Comparison of ENCODE assay signal across 1 cellular context in the genomic region with DNA sequence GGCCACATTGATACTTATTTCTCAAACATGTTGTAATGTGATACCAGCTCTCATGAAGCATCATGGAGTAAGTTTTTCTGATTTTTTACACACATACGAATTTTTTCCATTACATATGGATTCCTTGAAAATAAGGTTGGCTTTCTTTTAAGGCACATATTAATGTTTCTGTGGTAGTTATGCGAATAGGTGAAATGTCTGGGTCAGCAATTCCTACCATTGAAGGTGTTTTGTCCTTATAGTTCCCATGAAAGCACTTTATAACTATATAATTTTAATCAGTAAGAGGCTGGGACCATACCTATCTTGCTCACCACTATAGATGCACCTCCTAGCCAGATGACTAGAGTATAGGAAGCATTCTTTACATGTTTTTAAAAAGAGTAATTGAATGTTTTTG.
TF ChIP-seq lines count a peak whose summit lies in the region.

No MANE protein-coding gene starts in this region.

TF ChIP-seq in HCT116, 20 proteins besides CTCF, POLR2A, EP300 and RAD21 (continued from another document):
- TF ChIP-seq, protein P1, sequence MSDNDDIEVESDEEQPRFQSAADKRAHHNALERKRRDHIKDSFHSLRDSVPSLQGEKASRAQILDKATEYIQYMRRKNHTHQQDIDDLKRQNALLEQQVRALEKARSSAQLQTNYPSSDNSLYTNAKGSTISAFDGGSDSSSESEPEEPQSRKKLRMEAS (IDR thresholded peaks at IDR 0.05) = no peak
- TF ChIP-seq, protein P2, sequence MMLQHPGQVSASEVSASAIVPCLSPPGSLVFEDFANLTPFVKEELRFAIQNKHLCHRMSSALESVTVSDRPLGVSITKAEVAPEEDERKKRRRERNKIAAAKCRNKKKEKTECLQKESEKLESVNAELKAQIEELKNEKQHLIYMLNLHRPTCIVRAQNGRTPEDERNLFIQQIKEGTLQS (IDR thresholded peaks at IDR 0.05) = no peak
- no peak for TF ChIP-seq ZFX (IDR thresholded peaks at IDR 0.05)
- TF ChIP-seq ZNF274 (IDR thresholded peaks at IDR 0.05; ENCODE audit: low read depth, low read length) = no peak
- TF ChIP-seq YY1 (IDR thresholded peaks at IDR 0.05; ENCODE audit: extremely low read depth, insufficient replicate concordance, low read depth, low read length) = no peak
- no peak for TF ChIP-seq SP1 (IDR thresholded peaks at IDR 0.05; ENCODE audit: low read depth)
- no peak for TF ChIP-seq EGR1 (IDR thresholded peaks at IDR 0.05; ENCODE audit: low read depth)
- no peak for TF ChIP-seq CBX3 (IDR thresholded peaks at IDR 0.05; ENCODE audit: low read depth)
- TF ChIP-seq, protein P3, sequence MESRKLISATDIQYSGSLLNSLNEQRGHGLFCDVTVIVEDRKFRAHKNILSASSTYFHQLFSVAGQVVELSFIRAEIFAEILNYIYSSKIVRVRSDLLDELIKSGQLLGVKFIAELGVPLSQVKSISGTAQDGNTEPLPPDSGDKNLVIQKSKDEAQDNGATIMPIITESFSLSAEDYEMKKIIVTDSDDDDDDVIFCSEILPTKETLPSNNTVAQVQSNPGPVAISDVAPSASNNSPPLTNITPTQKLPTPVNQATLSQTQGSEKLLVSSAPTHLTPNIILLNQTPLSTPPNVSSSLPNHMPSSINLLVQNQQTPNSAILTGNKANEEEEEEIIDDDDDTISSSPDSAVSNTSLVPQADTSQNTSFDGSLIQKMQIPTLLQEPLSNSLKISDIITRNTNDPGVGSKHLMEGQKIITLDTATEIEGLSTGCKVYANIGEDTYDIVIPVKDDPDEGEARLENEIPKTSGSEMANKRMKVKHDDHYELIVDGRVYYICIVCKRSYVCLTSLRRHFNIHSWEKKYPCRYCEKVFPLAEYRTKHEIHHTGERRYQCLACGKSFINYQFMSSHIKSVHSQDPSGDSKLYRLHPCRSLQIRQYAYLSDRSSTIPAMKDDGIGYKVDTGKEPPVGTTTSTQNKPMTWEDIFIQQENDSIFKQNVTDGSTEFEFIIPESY (IDR thresholded peaks at IDR 0.05; ENCODE audit: extremely low read depth, insufficient replicate concordance, low read length) = no peak
- TF ChIP-seq SIN3A (IDR thresholded peaks at IDR 0.05; ENCODE audit: low read depth) = no peak
- TF ChIP-seq, protein P4, sequence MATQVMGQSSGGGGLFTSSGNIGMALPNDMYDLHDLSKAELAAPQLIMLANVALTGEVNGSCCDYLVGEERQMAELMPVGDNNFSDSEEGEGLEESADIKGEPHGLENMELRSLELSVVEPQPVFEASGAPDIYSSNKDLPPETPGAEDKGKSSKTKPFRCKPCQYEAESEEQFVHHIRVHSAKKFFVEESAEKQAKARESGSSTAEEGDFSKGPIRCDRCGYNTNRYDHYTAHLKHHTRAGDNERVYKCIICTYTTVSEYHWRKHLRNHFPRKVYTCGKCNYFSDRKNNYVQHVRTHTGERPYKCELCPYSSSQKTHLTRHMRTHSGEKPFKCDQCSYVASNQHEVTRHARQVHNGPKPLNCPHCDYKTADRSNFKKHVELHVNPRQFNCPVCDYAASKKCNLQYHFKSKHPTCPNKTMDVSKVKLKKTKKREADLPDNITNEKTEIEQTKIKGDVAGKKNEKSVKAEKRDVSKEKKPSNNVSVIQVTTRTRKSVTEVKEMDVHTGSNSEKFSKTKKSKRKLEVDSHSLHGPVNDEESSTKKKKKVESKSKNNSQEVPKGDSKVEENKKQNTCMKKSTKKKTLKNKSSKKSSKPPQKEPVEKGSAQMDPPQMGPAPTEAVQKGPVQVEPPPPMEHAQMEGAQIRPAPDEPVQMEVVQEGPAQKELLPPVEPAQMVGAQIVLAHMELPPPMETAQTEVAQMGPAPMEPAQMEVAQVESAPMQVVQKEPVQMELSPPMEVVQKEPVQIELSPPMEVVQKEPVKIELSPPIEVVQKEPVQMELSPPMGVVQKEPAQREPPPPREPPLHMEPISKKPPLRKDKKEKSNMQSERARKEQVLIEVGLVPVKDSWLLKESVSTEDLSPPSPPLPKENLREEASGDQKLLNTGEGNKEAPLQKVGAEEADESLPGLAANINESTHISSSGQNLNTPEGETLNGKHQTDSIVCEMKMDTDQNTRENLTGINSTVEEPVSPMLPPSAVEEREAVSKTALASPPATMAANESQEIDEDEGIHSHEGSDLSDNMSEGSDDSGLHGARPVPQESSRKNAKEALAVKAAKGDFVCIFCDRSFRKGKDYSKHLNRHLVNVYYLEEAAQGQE (IDR thresholded peaks at IDR 0.05; ENCODE audit: low read depth) = no peak
- TF ChIP-seq CEBPB (IDR thresholded peaks at IDR 0.05; ENCODE audit: low read depth) = no peak
- TF ChIP-seq POLR2AphosphoS5 (IDR thresholded peaks at IDR 0.05; ENCODE audit: low read depth, low read length) = no peak
